Comparison of ENCODE assay signal across 1 cellular context in genomic region chr20:44416082-44416715, GRCh38.
TF ChIP-seq lines count a peak whose summit lies in the region.

No MANE protein-coding gene starts in this region.

TF ChIP-seq in HepG2, 621 proteins besides CTCF, POLR2A, EP300 and RAD21 (continued from another document and continues in another):
- TF ChIP-seq THAP7 (CRISPR knock-in tag; IDR thresholded peaks at IDR 0.05) (no peak), ZBTB21 (CRISPR knock-in tag; IDR thresholded peaks at IDR 0.05) (no peak), MYPOP (CRISPR knock-in tag; IDR thresholded peaks at IDR 0.05) (no peak), ZNF10 (CRISPR knock-in tag; IDR thresholded peaks at IDR 0.05; ENCODE audit: borderline replicate concordance, low read depth) (no peak), ZNF589 (CRISPR knock-in tag; conservative IDR thresholded peaks at IDR 0.05) (no peak), ZBTB3 (CRISPR knock-in tag; IDR thresholded peaks at IDR 0.05; ENCODE audit: borderline replicate concordance, low read depth) (no peak), MTA1 (CRISPR knock-in tag; IDR thresholded peaks at IDR 0.05; ENCODE audit: borderline replicate concordance) (peak; percentile 48; the same call in 1 of the 2 replicates), SIN3A (IDR thresholded peaks at IDR 0.05; ENCODE audit: borderline replicate concordance, low read depth, low read length) (no peak), RFX1 (IDR thresholded peaks at IDR 0.05) (no peak), ONECUT2 (CRISPR knock-in tag; IDR thresholded peaks at IDR 0.05) (no peak), ZNF788 (CRISPR knock-in tag; IDR thresholded peaks at IDR 0.05; ENCODE audit: borderline replicate concordance) (0 out of 2 replicates have a peak, but pooled peaks have one; percentile 18), ZFAT (CRISPR knock-in tag; conservative IDR thresholded peaks at IDR 0.05) (no peak), ZNF160 (CRISPR knock-in tag; IDR thresholded peaks at IDR 0.05) (no peak), ZNF607 (CRISPR knock-in tag; IDR thresholded peaks at IDR 0.05; ENCODE audit: borderline replicate concordance) (0 out of 2 replicates have a peak, but pooled peaks have one; percentile 34), RBM22 (optimal IDR thresholded peaks at IDR 0.05; ENCODE audit: low read length) (peak; percentile 80), SRY (CRISPR knock-in tag; IDR thresholded peaks at IDR 0.05) (0 out of 2 replicates have a peak, but pooled peaks have one; percentile 50), NR2C2 (CRISPR knock-in tag; IDR thresholded peaks at IDR 0.05; ENCODE audit: borderline replicate concordance) (peak; percentile 29; the same call in 1 of the 2 replicates), NCOR1 (IDR thresholded peaks at IDR 0.05; ENCODE audit: borderline replicate concordance, low read length) (no peak), SAFB2 (CRISPR knock-in tag; IDR thresholded peaks at IDR 0.05; ENCODE audit: borderline replicate concordance, low read depth) (no peak), TCF12 (IDR thresholded peaks at IDR 0.05) (no peak), TCF12 (CRISPR knock-in tag; IDR thresholded peaks at IDR 0.05) (no peak), HDAC2 (CRISPR knock-in tag; IDR thresholded peaks at IDR 0.05) (no peak), YEATS4 (CRISPR knock-in tag; IDR thresholded peaks at IDR 0.05; ENCODE audit: borderline replicate concordance) (no peak), ZNF839 (CRISPR knock-in tag; IDR thresholded peaks at IDR 0.05; ENCODE audit: borderline replicate concordance) (no peak), THRA (CRISPR knock-in tag; IDR thresholded peaks at IDR 0.05; ENCODE audit: borderline replicate concordance) (no peak), POLR2G (IDR thresholded peaks at IDR 0.05; ENCODE audit: low read depth, low read length) (peak; percentile 42; the same call in 1 of the 2 replicates), ZNF530 (CRISPR knock-in tag; IDR thresholded peaks at IDR 0.05; ENCODE audit: low read depth) (no peak), FOXP1 (IDR thresholded peaks at IDR 0.05) (no peak), FOXP1 (CRISPR knock-in tag; IDR thresholded peaks at IDR 0.05) (no peak), SMYD3 (CRISPR knock-in tag; IDR thresholded peaks at IDR 0.05) (no peak), ZNF138 (CRISPR knock-in tag; IDR thresholded peaks at IDR 0.05; ENCODE audit: low read depth) (no peak), SATB2 (CRISPR knock-in tag; IDR thresholded peaks at IDR 0.05) (no peak), ZNF740 (CRISPR knock-in tag; IDR thresholded peaks at IDR 0.05) (no peak), SMAD1 (CRISPR knock-in tag; IDR thresholded peaks at IDR 0.05; ENCODE audit: borderline replicate concordance, low read depth) (no peak), TFAP4 (IDR thresholded peaks at IDR 0.05; ENCODE audit: borderline replicate concordance, low read depth) (no peak), ZMAT3 (CRISPR knock-in tag; conservative IDR thresholded peaks at IDR 0.05) (no peak), REST (IDR thresholded peaks at IDR 0.05; ENCODE audit: borderline replicate concordance in 1 of 2, low read depth in 1 of 2, low read length in 2 of 2) (no peak), ZNF235 (CRISPR knock-in tag; IDR thresholded peaks at IDR 0.05; ENCODE audit: borderline replicate concordance) (no peak), NONO (IDR thresholded peaks at IDR 0.05) (no peak), NONO (CRISPR knock-in tag; conservative IDR thresholded peaks at IDR 0.05) (peak; percentile 51; the same call in 1 of the 2 replicates), GZF1 (CRISPR knock-in tag; IDR thresholded peaks at IDR 0.05) (no peak), ZNF441 (CRISPR knock-in tag; IDR thresholded peaks at IDR 0.05; ENCODE audit: borderline replicate concordance) (no peak), ZNF687 (CRISPR knock-in tag; IDR thresholded peaks at IDR 0.05) (peak; percentile 48; the same call in 1 of the 2 replicates), ZBTB38 (CRISPR knock-in tag; IDR thresholded peaks at IDR 0.05) (peak; percentile 59; the same call in 1 of the 2 replicates), ZNF576 (CRISPR knock-in tag; IDR thresholded peaks at IDR 0.05) (no peak), RBFOX2 (IDR thresholded peaks at IDR 0.05; ENCODE audit: low read depth, low read length) (peak; percentile 30; the same call in 1 of the 2 replicates), JUNB (CRISPR knock-in tag; IDR thresholded peaks at IDR 0.05; ENCODE audit: borderline replicate concordance) (no peak), ZNF710 (CRISPR knock-in tag; IDR thresholded peaks at IDR 0.05; ENCODE audit: borderline replicate concordance) (0 out of 2 replicates have a peak, but pooled peaks have one; percentile 23), ZNF224 (CRISPR knock-in tag; IDR thresholded peaks at IDR 0.05) (no peak), ZNF282 (IDR thresholded peaks at IDR 0.05; ENCODE audit: partially characterized antibody) (no peak), GTF3A (CRISPR knock-in tag; conservative IDR thresholded peaks at IDR 0.05) (no peak), KLF11 (CRISPR knock-in tag; IDR thresholded peaks at IDR 0.05) (no peak), GRHL1 (CRISPR knock-in tag; conservative IDR thresholded peaks at IDR 0.05) (no peak), KDM2A (CRISPR knock-in tag; IDR thresholded peaks at IDR 0.05; ENCODE audit: borderline replicate concordance, low read depth) (no peak), IRX3 (CRISPR knock-in tag; IDR thresholded peaks at IDR 0.05; ENCODE audit: borderline replicate concordance, low read depth) (0 out of 2 replicates have a peak, but pooled peaks have one; percentile 28), NRL (CRISPR knock-in tag; IDR thresholded peaks at IDR 0.05; ENCODE audit: borderline replicate concordance) (no peak), GABPB1 (CRISPR knock-in tag; IDR thresholded peaks at IDR 0.05) (no peak)
